In genomic region chr7:106480616-106481031, GRCh38 we compare ENCODE assay signal across 19 cellular contexts.
DNase-seq lines count a peak whose midpoint lies in the region; ATAC-seq, FAIRE-seq and TF ChIP-seq lines count a peak whose summit lies in the region.
"Had no signal": no experiment of that assay in that cellular context is flagged by ENCODE, and none has a peak within 500 bp of the region (broad histone marks: within the 10 kb centered on the region; RNA-seq: fewer than 3 reads in every experiment).

No MANE protein-coding gene starts in this region.

- dilution Hi-C loops in IMR-90 (cut with HindIII; ENCODE audit: low sequenced_read_pairs, unreplicated experiment) = no loop called here

- H3K9ac ChIP-seq in IMR-90 (ENCODE audit: low read depth, low read length) (no peak overlapping the region), H1 (replicated peaks in 1 of 4; ENCODE audit: extremely low read depth in 1 of 4, low read depth in 3 of 4, low read length in 3 of 4) (no peak overlapping the region)

- H4K8ac ChIP-seq in IMR-90 (ENCODE audit: low read depth in 2 of 2, low read length in 2 of 2) = peak overlapping the region in 1 of 2 experiments; percentile 40; a peak in 1 of 4 replicates
- H4K8ac ChIP-seq in H1 (ENCODE audit: extremely low read depth, insufficient read depth, low read length) = no peak overlapping the region

- no peak overlapping the region for H2BK5ac ChIP-seq in IMR-90 (ENCODE audit: low read depth, low read length, poor library complexity, severe bottlenecking)
- H2BK5ac ChIP-seq in H1 (ENCODE audit: low read depth, low read length) = no peak overlapping the region

- no peak overlapping the region for H2AK9ac ChIP-seq in IMR-90 (replicated peaks; ENCODE audit: low read depth, low read length, poor library complexity)

- H3K4ac ChIP-seq in IMR-90 (ENCODE audit: low read depth, low read length) (peak overlapping the region; percentile 67), H1 (replicated peaks; ENCODE audit: insufficient read length, low read depth, low read length) (no peak overlapping the region)

- H3K4me2 ChIP-seq in IMR-90 (ENCODE audit: low read depth, low read length) (no peak overlapping the region), H1 (ENCODE audit: insufficient read depth in 1 of 2, low read depth in 2 of 2, low read length in 2 of 2) (no peak overlapping the region)

- H3K79me1 ChIP-seq in IMR-90 (ENCODE audit: low read depth in 1 of 2, low read length in 2 of 2) (0 out of 4 replicates have a peak, but pooled peaks cover 0 to 3% of the 10 kb centered on the region in 2 experiments), H1 (ENCODE audit: low read depth, low read length) (no peaks in the 10 kb centered on the region)

- H2BK12ac ChIP-seq in H1 (ENCODE audit: low read depth, low read length) = no peak overlapping the region

- no peaks in the 10 kb centered on the region for H3K27me3 ChIP-seq in IMR-90 (ENCODE audit: control insufficient read depth, insufficient read depth, low read length)
- H3K27me3 ChIP-seq in H1 (replicated peaks in 1 of 4; ENCODE audit: control insufficient read depth in 3 of 4, extremely low read depth in 1 of 4, insufficient read depth in 3 of 4, low read length in 3 of 4) = no peaks in the 10 kb centered on the region
- H3K27me3 ChIP-seq: foreskin keratinocyte, neutrophil, Peyer's patch had no signal

- WGBS in IMR-90 (ENCODE audit: extremely low coverage in 2 of 2, insufficient read length in 1 of 2), 2 experiments = no CpG with 5 or more reads among the region's 3 CpGs
- WGBS in H1 (ENCODE audit: extremely low coverage in 1 of 2, insufficient coverage in 1 of 2, insufficient read length in 1 of 2, insufficient replicate concordance in 2 of 2, low coverage in 1 of 2, low lambda C conversion rate in 2 of 2, missing lambda C conversion rate in 1 of 2), 2 experiments = 89% methylated on average over 3 of the region's 3 CpGs; no CpG with 5 or more reads in 1 of the 2 experiments

- H3K4me3 ChIP-seq in IMR-90 (ENCODE audit: insufficient read depth, low read depth, low read length) (no peak overlapping the region), H1 (ENCODE audit: extremely low read depth in 1 of 4, insufficient read depth in 2 of 4, low read depth in 3 of 4, low read length in 4 of 4) (no peak overlapping the region)
- H3K4me3 ChIP-seq: mucosa of descending colon, Peyer's patch had no signal

- H3K56ac ChIP-seq in IMR-90 (ENCODE audit: extremely low read depth, insufficient read depth, low read length) = 0 out of 2 replicates have a peak overlapping the region, but pooled peaks have one; percentile 8
- no peak overlapping the region for H3K56ac ChIP-seq in H1 (replicated peaks; ENCODE audit: insufficient read length, low read depth, low read length)

- FAIRE-seq in H1 (lab: Jason Lieb, UNC) (no peak), urothelium cell line (lab: Jason Lieb, UNC) (peak; percentile 73)
- FAIRE-seq: astrocyte, H54 had no signal

- no peak overlapping the region for H2AFZ ChIP-seq in IMR-90 (replicated peaks; ENCODE audit: low read length, poor library complexity)
- peak overlapping the region; percentile 62 for H2AFZ ChIP-seq in H1 (ENCODE audit: low read length)

- in situ Hi-C loops in IMR-90 (cut with MboI; ENCODE audit: low sequenced_read_pairs) = no loop called here

- TF ChIP-seq POLR2A in IMR-90 (IDR thresholded peaks at IDR 0.05; ENCODE audit: low read depth, low read length) (no peak), H1 (IDR thresholded peaks at IDR 0.05; ENCODE audit: control extremely low read depth in 1 of 2, low read depth in 2 of 2, low read length in 2 of 2) (no peak)

- no peaks in the 10 kb centered on the region for H3K9me3 ChIP-seq in IMR-90 (ENCODE audit: control insufficient read depth, insufficient read depth, low read length)
- no peaks in the 10 kb centered on the region for H3K9me3 ChIP-seq in H1 (ENCODE audit: insufficient read depth in 2 of 2, low read depth in 1 of 2, low read length in 1 of 2)
- H3K9me3 ChIP-seq: Caco-2, mucosa of descending colon, neutrophil, Peyer's patch had no signal

- H3K4me1 ChIP-seq in IMR-90 (ENCODE audit: control insufficient read depth, insufficient read depth, low read length) = peaks cover 15% of the 10 kb centered on the region
- H3K4me1 ChIP-seq in H1 (replicated peaks in 1 of 4; ENCODE audit: control insufficient read depth in 3 of 4, insufficient read depth in 4 of 4, low read length in 3 of 4) = no peaks in the 10 kb centered on the region
- H3K4me1 ChIP-seq: Caco-2, Peyer's patch had no signal

- H3K23ac ChIP-seq in IMR-90 (ENCODE audit: low read depth, low read length) (0 out of 2 replicates have a peak overlapping the region, but pooled peaks have one; percentile 83), H1 (ENCODE audit: insufficient read length) (no peak overlapping the region)

- TF ChIP-seq CTCF in IMR-90 (conservative IDR thresholded peaks at IDR 0.05; ENCODE audit: low read depth, low read length) (no peak), H1 (IDR thresholded peaks at IDR 0.05; ENCODE audit: control extremely low read depth in 1 of 3, insufficient read depth in 1 of 3, low read depth in 1 of 3, low read length in 3 of 3) (no peak)

- TF ChIP-seq RAD21 in IMR-90 (IDR thresholded peaks at IDR 0.05; ENCODE audit: low read length) = no peak
- TF ChIP-seq RAD21 in H1 (IDR thresholded peaks at IDR 0.05 in 1 of 2, conservative IDR thresholded peaks at IDR 0.05 in 1 of 2; ENCODE audit: low read depth in 2 of 2, low read length in 2 of 2) = no peak

- peak; percentile 31 for DNase-seq in stimulated activated CD4-positive, alpha-beta T cell treated with anti-CD3 and anti-CD28 coated beads, Interleukin-4, amount 100 ng/mL, for 24 hours
- DNase-seq in stimulated activated CD4-positive, alpha-beta T cell treated with anti-CD3 and anti-CD28 coated beads, Interleukin-4, amount 100 ng/mL, for 1 hour = no peak
- DNase-seq in IMR-90 = no peak
- DNase-seq in H1 (ENCODE audit: low read depth in 1 of 2, low spot score in 2 of 2) = no peak
- no peak for DNase-seq in urothelium cell line (ENCODE audit: low spot score)
- DNase-seq in SIG-M5 (lab: John Stamatoyannopoulos, UW) = no peak
- no peak for DNase-seq in globus pallidus (ENCODE audit: low spot score)
- DNase-seq: Caco-2, foreskin keratinocyte, left colon, mucosa of descending colon, NCI-H1105, Peyer's patch, right cardiac atrium, SW 1271 had no signal

- BruUV-seq in IMR-90 (replicated peaks; lab: Mats Ljungman, UMichigan) = no TSS peak

- no peak overlapping the region; the same call in 2 of the 3 replicates for H2BK15ac ChIP-seq in IMR-90 (ENCODE audit: low read depth, low read length)
- no peak overlapping the region for H2BK15ac ChIP-seq in H1 (ENCODE audit: low read length)

- no peak overlapping the region for H3K27ac ChIP-seq in IMR-90 (ENCODE audit: insufficient read depth, low read length)
- H3K27ac ChIP-seq in H1 (ENCODE audit: low read depth, low read length) = no peak overlapping the region
- H3K27ac ChIP-seq: foreskin keratinocyte, neutrophil, Peyer's patch had no signal

- H4K20me1 ChIP-seq in IMR-90 (ENCODE audit: insufficient read depth, low read length) = no peaks in the 10 kb centered on the region
- no peaks in the 10 kb centered on the region for H4K20me1 ChIP-seq in H1 (replicated peaks in 1 of 2; ENCODE audit: control insufficient read depth in 1 of 2, insufficient read depth in 2 of 2, low read length in 2 of 2)

- no peak for TF ChIP-seq EP300 in H1 (IDR thresholded peaks at IDR 0.05; ENCODE audit: borderline replicate concordance in 1 of 2, low read depth in 2 of 2, low read length in 2 of 2)

- H2BK120ac ChIP-seq in IMR-90 (ENCODE audit: low read depth, low read length) (peak overlapping the region; percentile 68; the same call in 1 of the 2 replicates), H1 (replicated peaks; ENCODE audit: low read depth, low read length) (no peak overlapping the region)

- H3K79me2 ChIP-seq in H1 (ENCODE audit: control insufficient read depth in 1 of 2, insufficient read depth in 2 of 2, low read length in 2 of 2) = no peaks in the 10 kb centered on the region

- H3K23me2 ChIP-seq in H1 (ENCODE audit: low read depth, low read length) = no peaks in the 10 kb centered on the region

- POLR2A ChIA-PET in IMR-90 (lab: Charles Lee; ENCODE audit: unreplicated experiment) = no interaction called here
- POLR2A ChIA-PET in H1 (lab: Charles Lee; ENCODE audit: partially characterized antibody) = no interaction called here

- CTCF ChIA-PET in IMR-90 (lab: Yijun Ruan, JAX) (no interaction called here), H1 (lab: Charles Lee; ENCODE audit: partially characterized antibody) (no interaction called here)

- H4K5ac ChIP-seq in IMR-90 (ENCODE audit: low read depth, low read length) = no peak overlapping the region
- H4K5ac ChIP-seq in H1 (ENCODE audit: insufficient read length, low read depth, low read length) = no peak overlapping the region

- H3K18ac ChIP-seq in IMR-90 (ENCODE audit: low read depth, low read length) = peak overlapping the region; percentile 52; the same call in 1 of the 2 replicates
- H3K18ac ChIP-seq in H1 (ENCODE audit: extremely low read depth, low read length) = no peak overlapping the region

- intact Hi-C loops in IMR-90 (cut with micrococcal nuclease) = no loop called here

- H4K91ac ChIP-seq in IMR-90 (ENCODE audit: insufficient read depth, low read depth, low read length) (no peak overlapping the region), H1 (replicated peaks; ENCODE audit: insufficient read length, low read length) (no peak overlapping the region)

- H3K36me3 ChIP-seq in IMR-90 (ENCODE audit: control insufficient read depth, insufficient read depth, low read length) (no peaks in the 10 kb centered on the region), H1 (ENCODE audit: control insufficient read depth in 2 of 4, insufficient read depth in 4 of 4, low read length in 3 of 4) (no peaks in the 10 kb centered on the region)
- H3K36me3 ChIP-seq: neutrophil, Peyer's patch had no signal

- ATAC-seq in IMR-90 (ENCODE audit: low read depth) (no peak; the same call in 1 of the 2 replicates), GM21390 (IDR thresholded peaks at IDR 0.05; ENCODE audit: unreplicated experiment) (no peak)
- ATAC-seq: foreskin keratinocyte, left colon, mucosa of descending colon, right cardiac atrium had no signal

- peaks cover 12% of the 10 kb centered on the region for H3K9me1 ChIP-seq in IMR-90 (ENCODE audit: insufficient read depth, low read length)

- H3K14ac ChIP-seq in IMR-90 (replicated peaks; ENCODE audit: low read depth, low read length) (peak overlapping the region; percentile 71), H1 (ENCODE audit: insufficient read length) (no peak overlapping the region)

- H2BK20ac ChIP-seq in IMR-90 (ENCODE audit: low read depth, low read length) (peak overlapping the region; percentile 56; the same call in 1 of the 2 replicates), H1 (ENCODE audit: low read length) (no peak overlapping the region)

- H2AK5ac ChIP-seq in IMR-90 (ENCODE audit: low read depth, low read length) (no peak overlapping the region), H1 (ENCODE audit: low read depth, low read length) (no peak overlapping the region)

TF ChIP-seq in IMR-90, 13 proteins besides CTCF, POLR2A, EP300 and RAD21 (continues in another document):
- TF ChIP-seq NFE2L2 (IDR thresholded peaks at IDR 0.05; ENCODE audit: low read depth, low read length) = no peak
- TF ChIP-seq CHD1 (IDR thresholded peaks at IDR 0.05; ENCODE audit: low read depth, low read length) = no peak

TF ChIP-seq in H1, 55 proteins besides CTCF, POLR2A, EP300 and RAD21:
- TF ChIP-seq ZNF274 (IDR thresholded peaks at IDR 0.05; ENCODE audit: borderline replicate concordance, extremely low read depth, low read length) = no peak
- TF ChIP-seq KDM5A (IDR thresholded peaks at IDR 0.05; ENCODE audit: low read length) = no peak
